Comparison of ENCODE assay signal across 1 cellular context in genomic region chr19:45040059-45040767, GRCh38.
TF ChIP-seq lines count a peak whose summit lies in the region.

No MANE protein-coding gene starts in this region.

TF ChIP-seq in HepG2, 621 proteins besides CTCF, POLR2A, EP300 and RAD21:
- TF ChIP-seq ZNF407 (CRISPR knock-in tag; IDR thresholded peaks at IDR 0.05; ENCODE audit: not compliant biosample characterization) (no peak), TARDBP (CRISPR knock-in tag; IDR thresholded peaks at IDR 0.05) (no peak), ZBTB38 (CRISPR knock-in tag; IDR thresholded peaks at IDR 0.05) (no peak), ZNF329 (CRISPR knock-in tag; IDR thresholded peaks at IDR 0.05; ENCODE audit: low read depth) (no peak)
